8 cellular contexts compared by ENCODE assay signal in genomic region chr13:28658796-28659610, GRCh38. TPM values are rescaled to one million over a fixed set of nuclear protein-coding genes. Genes with fewer than 3 reads are reported as not detected.
DNase-seq lines count a peak whose midpoint lies in the region; ATAC-seq and TF ChIP-seq lines count a peak whose summit lies in the region.

A gene with protein sequence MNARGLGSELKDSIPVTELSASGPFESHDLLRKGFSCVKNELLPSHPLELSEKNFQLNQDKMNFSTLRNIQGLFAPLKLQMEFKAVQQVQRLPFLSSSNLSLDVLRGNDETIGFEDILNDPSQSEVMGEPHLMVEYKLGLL (plus strand): TSS chr13:28659130. CDS start chr13:28659185, 55 bp downstream.

- ATAC-seq in activated naive CD8-positive, alpha-beta T cell treated with anti-CD3 and anti-CD28 coated beads, Interleukin-2, amount 10 ng/mL, durations not matched to agents 7 days and 5 days (ENCODE audit: low read depth) = peak; percentile 91

- no peaks in the 10 kb centered on the region for H3K9me2 ChIP-seq in SU-DHL-6 (replicated peaks; ENCODE audit: insufficient read depth, low read length)

- H3K9me3 ChIP-seq in SU-DHL-6 (ENCODE audit: insufficient read depth, low read length) (no peaks in the 10 kb centered on the region), ovary (no peaks in the 10 kb centered on the region), thymus (ENCODE audit: control insufficient read depth) (no peaks in the 10 kb centered on the region)

- peaks cover 18% of the 10 kb centered on the region; the same call in 1 of the 2 replicates for H3K36me3 ChIP-seq in SU-DHL-6 (ENCODE audit: low read length)
- no peaks in the 10 kb centered on the region for H3K36me3 ChIP-seq in ovary
- H3K36me3 ChIP-seq in thymus (ENCODE audit: control insufficient read depth, insufficient read depth) = peaks cover 7% of the 10 kb centered on the region

- no peaks in the 10 kb centered on the region for H3K9me3 Mint-ChIP-seq in activated naive CD8-positive, alpha-beta T cell treated with anti-CD3 and anti-CD28 coated beads, Interleukin-2, amount 10 ng/mL, durations not matched to agents 7 days and 5 days

- intact Hi-C loops in head of caudate nucleus (cut with DNase I) (no loop called here), ovary (cut with DNase I) (no loop called here)

- H4K20me1 ChIP-seq in SU-DHL-6 (ENCODE audit: low read depth, low read length) = no peaks in the 10 kb centered on the region; the same call in 1 of the 2 replicates

- H3K27ac Mint-ChIP-seq in activated naive CD8-positive, alpha-beta T cell treated with anti-CD3 and anti-CD28 coated beads, Interleukin-2, amount 10 ng/mL, durations not matched to agents 7 days and 5 days = peak within 1 kb of the TSS; percentile 95

- 0 to 1% (median 1%) methylated on average over 50 to 64 of the region's 64 CpGs for WGBS in ovary, 3 donors
- under 1% methylated on average over 64 of the region's 64 CpGs for whole genome bisulfite sequencing in thymus

- peak within 1 kb of the TSS; percentile 44 for H3K27ac ChIP-seq in SU-DHL-6 (ENCODE audit: low read depth, low read length)
- peak within 1 kb of the TSS; percentile 65 to 95 for H3K27ac ChIP-seq in ovary
- peak within 1 kb of the TSS; percentile 93 for H3K27ac ChIP-seq in thymus (ENCODE audit: low read depth)

- TF ChIP-seq POLR2A in NB4 (IDR thresholded peaks at IDR 0.05; ENCODE audit: extremely low read depth, insufficient read length) = peak; percentile 98
- peak; percentile 98 for TF ChIP-seq POLR2A in ovary (IDR thresholded peaks at IDR 0.05)

- H3K4me1 ChIP-seq in ovary (ENCODE audit: insufficient read depth) (peaks cover 11% of the 10 kb centered on the region), thymus (ENCODE audit: control insufficient read depth, insufficient read depth, low read length) (peaks cover 12% of the 10 kb centered on the region)

- H3K79me2 ChIP-seq in SU-DHL-6 (ENCODE audit: insufficient read depth, low read length) = peaks cover 64% of the 10 kb centered on the region

- TF ChIP-seq EP300 in ovary (IDR thresholded peaks at IDR 0.05) = no peak

- no peaks in the 10 kb centered on the region for H3K27me3 Mint-ChIP-seq in activated naive CD8-positive, alpha-beta T cell treated with anti-CD3 and anti-CD28 coated beads, Interleukin-2, amount 10 ng/mL, durations not matched to agents 7 days and 5 days

- H3K36me3 Mint-ChIP-seq in activated naive CD8-positive, alpha-beta T cell treated with anti-CD3 and anti-CD28 coated beads, Interleukin-2, amount 10 ng/mL, durations not matched to agents 7 days and 5 days = peaks cover 20% of the 10 kb centered on the region

- H3K27me3 ChIP-seq in SU-DHL-6 (ENCODE audit: low read length) (no peaks in the 10 kb centered on the region), ovary (no peaks in the 10 kb centered on the region), thymus (ENCODE audit: control insufficient read depth, insufficient read depth) (no peaks in the 10 kb centered on the region)

- peak within 1 kb of the TSS; percentile 71 for H3K4me3 ChIP-seq in HFF-Myc (replicated peaks; ENCODE audit: low read depth, low read length)
- peak within 1 kb of the TSS; percentile 90 for H3K4me3 ChIP-seq in NB4 (ENCODE audit: low read depth, low read length)
- H3K4me3 ChIP-seq in SU-DHL-6 (ENCODE audit: insufficient read depth, low read length, poor library complexity, severe bottlenecking) = peak within 1 kb of the TSS; percentile 78
- H3K4me3 ChIP-seq in ovary = peak within 1 kb of the TSS; percentile 72
- peak within 1 kb of the TSS; percentile 96 for H3K4me3 ChIP-seq in thymus (ENCODE audit: low read length)

- H3K4me3 Mint-ChIP-seq in activated naive CD8-positive, alpha-beta T cell treated with anti-CD3 and anti-CD28 coated beads, Interleukin-2, amount 10 ng/mL, durations not matched to agents 7 days and 5 days = peak within 1 kb of the TSS; percentile 98

- peak within 1 kb of the TSS; percentile 92 for H3K4me2 ChIP-seq in SU-DHL-6 (ENCODE audit: low read depth, low read length, poor library complexity, severe bottlenecking)

- TF ChIP-seq CTCF in GM10248 (IDR thresholded peaks at IDR 0.05; ENCODE audit: control extremely low read depth, extremely low read depth, low read depth, missing control alignments) (no peak), HFF-Myc (IDR thresholded peaks at IDR 0.05; ENCODE audit: low read depth, low read length, missing control alignments) (no peak), NB4 (IDR thresholded peaks at IDR 0.05; ENCODE audit: low read depth, low read length) (no peak), SU-DHL-6 (IDR thresholded peaks at IDR 0.05; ENCODE audit: insufficient read depth, low read length, poor library complexity, severe bottlenecking) (no peak), ovary (IDR thresholded peaks at IDR 0.05) (no peak)

- CTCF ChIA-PET in GM10248 (lab: Yijun Ruan, JAX) = interaction anchor here (1.1 to 4.9 kb wide), 7 partner anchors 11 to 335 kb away, joined by 3 to 16 read pairs (median 4); no protein-coding TSS in a partner anchor

- H2AFZ ChIP-seq in SU-DHL-6 (ENCODE audit: low read depth, low read length, severe bottlenecking) = peak within 1 kb of the TSS; percentile 63

- H3K9ac ChIP-seq in SU-DHL-6 (ENCODE audit: low read length) = peak within 1 kb of the TSS; percentile 76

- DNase-seq in GM10248 (ENCODE audit: extremely low spot score) = peak; percentile 94
- peak; percentile 50 for DNase-seq in HFF-Myc (ENCODE audit: extremely low read depth, low read depth)
- peak; percentile 97 for DNase-seq in NB4 (ENCODE audit: low read depth)
- DNase-seq in activated naive CD8-positive, alpha-beta T cell treated with anti-CD3 and anti-CD28 coated beads, Interleukin-2, amount 10 ng/mL, durations not matched to agents 7 days and 5 days = peak; percentile 94
- DNase-seq in head of caudate nucleus = peak; percentile 82 to 98 (median 94)
- DNase-seq in ovary = peak; percentile 90 to 96 (median 92)

- POLR2A ChIA-PET in GM10248 (lab: Yijun Ruan, JAX) = interaction anchor here (1.0 to 1.7 kb wide), 5 partner anchors 9 to 47 kb away, joined by 3 to 5 read pairs (median 4); no protein-coding TSS in a partner anchor
- POLR2A ChIA-PET in activated naive CD8-positive, alpha-beta T cell treated with anti-CD3 and anti-CD28 coated beads, Interleukin-2, amount 10 ng/mL, durations not matched to agents 7 days and 5 days (lab: Charles Lee) = interaction anchor here (0.6 to 1.7 kb wide), 13 partner anchors 10 to 522 kb away, joined by 3 to 11 read pairs (median 4); partner anchors contain the start of genes PAN3 and SLC46A3

- H3F3A ChIP-seq in SU-DHL-6 (ENCODE audit: insufficient read depth) = no peaks in the 10 kb centered on the region

- H3K4me1 Mint-ChIP-seq in activated naive CD8-positive, alpha-beta T cell treated with anti-CD3 and anti-CD28 coated beads, Interleukin-2, amount 10 ng/mL, durations not matched to agents 7 days and 5 days = peaks cover 43% of the 10 kb centered on the region

RNA-seq across cellular contexts. Expression of the gene that starts here (rescaled TPM):
- 10 to 100 TPM; 55.4 to 59.3 TPM for total RNA-seq in activated naive CD8-positive, alpha-beta T cell treated with anti-CD3 and anti-CD28 coated beads, Interleukin-2, amount 10 ng/mL, durations not matched to agents 7 days and 5 days
- 10 to 100 TPM; 28.5 to 41.5 (median 31.6) TPM for total RNA-seq in ovary
- polyA plus RNA-seq in ovary = 10 to 100 TPM; 34.2 to 53.8 TPM
- 108 TPM for polyA plus RNA-seq in thymus

Comparison
In these comparisons a context has a peak if more than half of its experiments do, and no peak if none do; other contexts are left out.
1. Peak in every context shown above with its lines: DNase-seq, ATAC-seq, H3K4me3 ChIP-seq and H3K27ac ChIP-seq.